ENCODE assay signal across 18 cellular contexts in the genomic region with DNA sequence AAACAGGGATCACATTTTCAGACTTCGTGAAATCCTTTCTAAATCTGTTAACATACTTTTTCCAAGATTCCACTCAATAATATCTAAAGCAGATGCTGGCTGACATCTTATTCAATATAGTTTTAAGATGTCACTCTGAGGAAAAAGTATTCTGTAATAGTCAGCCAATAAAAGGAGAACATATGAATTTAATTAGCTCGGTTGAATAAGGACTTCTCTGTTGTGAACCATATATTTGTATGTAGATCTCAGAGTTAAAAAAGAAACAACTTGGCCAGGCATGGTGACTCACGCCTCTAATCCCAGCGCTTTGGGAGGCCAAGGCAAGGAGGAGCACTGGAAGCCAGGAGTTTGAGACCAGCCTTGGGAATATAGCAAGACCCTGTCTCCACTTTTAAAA.
"Had no signal": no experiment of that assay in that cellular context is flagged by ENCODE, and none has a peak within 500 bp of the region (broad histone marks: within the 10 kb centered on the region; RNA-seq: fewer than 3 reads in every experiment).

No MANE protein-coding gene starts in this region.

- H3K36me3 Mint-ChIP-seq: activated naive CD4-positive, alpha-beta T cell treated with anti-CD3 and anti-CD28 coated beads, Interleukin-2, amount 50 U/mL, for 72 hours; natural killer cell treated with Interleukin-12 subunit alpha and Interleukin-12 subunit beta and Interleukin-15 and Interleukin-18, amount 100 ng/mL, for 72 hours had no signal

- ATAC-seq: activated naive CD4-positive, alpha-beta T cell treated with anti-CD3 and anti-CD28 coated beads, Interleukin-2, amount 50 U/mL, for 72 hours; activated T-cell treated with anti-CD3 and anti-CD28 coated beads, Interleukin-2, amount 50 U/mL, for 72 hours; esophagus mucosa; lower lobe of right lung; natural killer cell treated with Interleukin-12 subunit alpha and Interleukin-12 subunit beta and Interleukin-15 and Interleukin-18, amount 100 ng/mL, for 72 hours; pancreas; right lobe of liver had no signal

- H3K4me3 Mint-ChIP-seq: activated T-cell treated with anti-CD3 and anti-CD28 coated beads, Interleukin-2, amount 50 U/mL, for 72 hours; natural killer cell treated with Interleukin-12 subunit alpha and Interleukin-12 subunit beta and Interleukin-15 and Interleukin-18, amount 100 ng/mL, for 72 hours had no signal

- DNase-seq: activated CD4-positive, alpha-beta T cell treated with anti-CD3 and anti-CD28 coated beads for 1 hour; activated gamma-delta T cell treated with Interleukin-2 at 50 U/mL for 16 hours; activated T-cell treated with anti-CD3 and anti-CD28 coated beads, Interleukin-2, amount 50 U/mL, for 72 hours; cerebellar nuclear complex; cortex of kidney; effector CD4-positive, alpha-beta T cell; hypothalamus; lower lobe of right lung; pancreas; right lobe of liver; small intestine; stimulated activated CD4-positive, alpha-beta T cell treated with anti-CD3 and anti-CD28 coated beads, Interleukin-4, amount 100 ng/mL, for 1 hour; stomach; upper lobe of left lung; WERI-Rb-1 had no signal

- H3K9me3 Mint-ChIP-seq: activated naive CD4-positive, alpha-beta T cell treated with anti-CD3 and anti-CD28 coated beads, Interleukin-2, amount 50 U/mL, for 72 hours; activated T-cell treated with anti-CD3 and anti-CD28 coated beads, Interleukin-2, amount 50 U/mL, for 72 hours; natural killer cell treated with Interleukin-12 subunit alpha and Interleukin-12 subunit beta and Interleukin-15 and Interleukin-18, amount 100 ng/mL, for 72 hours had no signal

- H3K27ac Mint-ChIP-seq: activated naive CD4-positive, alpha-beta T cell treated with anti-CD3 and anti-CD28 coated beads, Interleukin-2, amount 50 U/mL, for 72 hours; activated T-cell treated with anti-CD3 and anti-CD28 coated beads, Interleukin-2, amount 50 U/mL, for 72 hours; natural killer cell treated with Interleukin-12 subunit alpha and Interleukin-12 subunit beta and Interleukin-15 and Interleukin-18, amount 100 ng/mL, for 72 hours had no signal
